ENCODE assay signal across 23 cellular contexts in the genomic region with DNA sequence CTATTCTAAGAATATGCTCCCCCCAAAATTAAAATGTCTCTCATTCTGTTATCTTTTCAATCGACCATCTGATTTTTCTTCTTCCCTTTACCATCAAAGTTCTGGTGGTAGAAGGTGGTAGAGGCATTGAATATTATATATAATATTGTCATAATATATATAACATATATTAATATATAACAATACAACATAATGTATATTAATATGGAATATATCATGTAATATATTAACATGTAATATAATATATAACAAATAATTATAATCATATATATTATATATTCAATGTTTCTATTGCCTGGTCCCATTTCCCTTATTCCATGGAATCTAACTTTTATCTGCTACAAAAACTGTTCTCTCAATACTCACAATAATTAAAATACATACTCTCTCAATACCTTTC. TPM values are rescaled to one million over a fixed set of nuclear protein-coding genes. Genes with fewer than 3 reads are reported as not detected.
DNase-seq lines count a peak whose midpoint lies in the region; ATAC-seq, FAIRE-seq and TF ChIP-seq lines count a peak whose summit lies in the region.
"Had no signal": no experiment of that assay in that cellular context is flagged by ENCODE, and none has a peak within 500 bp of the region (broad histone marks: within the 10 kb centered on the region; RNA-seq: fewer than 3 reads in every experiment).

No MANE protein-coding gene starts in this region.

- no peaks in the 10 kb centered on the region for H3K27me3 Mint-ChIP-seq in WTC11 (ENCODE audit: low read depth)

- peaks cover 6% of the 10 kb centered on the region for H3K4me1 Mint-ChIP-seq in WTC11

- peaks cover 8% of the 10 kb centered on the region for H3K9me3 Mint-ChIP-seq in WTC11

- POLR2A ChIA-PET in WTC11 (lab: Charles Lee): no interaction called here

- peaks cover 0 to 1% of the 10 kb centered on the region in 2 donors for H3K27me3 ChIP-seq in small intestine (ENCODE audit: control insufficient read depth in 2 of 2, insufficient read depth in 2 of 2, low read length in 2 of 2)
- no peaks in the 10 kb centered on the region for H3K27me3 ChIP-seq in Peyer's patch

- CTCF ChIA-PET in WTC11 (lab: Charles Lee): interaction anchor here (2.4 kb wide), 1 partner anchor 10 kb away, joined by 14 read pairs; no protein-coding TSS in a partner anchor

- no peak for DNase-seq in WTC11 (ENCODE audit: low spot score)
- no peak for DNase-seq in frontal cortex (ENCODE audit: low spot score in 2 of 2)
- DNase-seq in small intestine: no peak
- DNase-seq in NCI-H146 (lab: John Stamatoyannopoulos, UW): no peak
- no peak for DNase-seq in Peyer's patch
- no peak for DNase-seq in DMS114 treated with DMSO at 0.1 percent for 48 hours (lab: John Stamatoyannopoulos, UW; ENCODE audit: unreplicated experiment)
- DNase-seq: 8988T; C1 segment of cervical spinal cord; Calu3; CD4-positive, alpha-beta memory T cell; COR-L47; DMS153; DND-41; GDM1; GM23248; H9 had no signal

- no peaks in the 10 kb centered on the region for H3K4me1 ChIP-seq in small intestine (ENCODE audit: control insufficient read depth in 2 of 2, insufficient read depth in 1 of 2, low read depth in 1 of 2, low read length in 1 of 2)
- H3K4me1 ChIP-seq in Peyer's patch: no peaks in the 10 kb centered on the region

- 63 to 79% (median 70%) methylated on average over 1 of the region's 1 CpG for WGBS in small intestine, 3 donors

- no peaks in the 10 kb centered on the region for H3K36me3 ChIP-seq in small intestine (ENCODE audit: control insufficient read depth in 2 of 2, insufficient read depth in 2 of 2, low read length in 2 of 2)
- H3K36me3 ChIP-seq in Peyer's patch: no peaks in the 10 kb centered on the region

- no peaks in the 10 kb centered on the region for H3K9me3 ChIP-seq in small intestine (ENCODE audit: control insufficient read depth, low read depth)
- no peaks in the 10 kb centered on the region for H3K9me3 ChIP-seq in Peyer's patch

- H3K4me3 ChIP-seq in small intestine (ENCODE audit: low read depth in 1 of 2, low read length in 2 of 2) (no peak overlapping the region), Peyer's patch (no peak overlapping the region)
- H3K4me3 ChIP-seq: GM12878, GM23248 had no signal

- no peak for ATAC-seq in WTC11
- ATAC-seq: GM12878, HCT116 had no signal

- TF ChIP-seq POLR2A in Peyer's patch (IDR thresholded peaks at IDR 0.05): no peak

- no peak overlapping the region for H3K4me3 Mint-ChIP-seq in WTC11
- H3K4me3 Mint-ChIP-seq: CD4-positive, alpha-beta memory T cell; H9 had no signal

- no peaks in the 10 kb centered on the region for H3K36me3 Mint-ChIP-seq in WTC11
- H3K36me3 Mint-ChIP-seq: CD4-positive, alpha-beta memory T cell had no signal

- FAIRE-seq in G401.6 (lab: Jason Lieb, UNC) (peak; percentile 71), frontal cortex (lab: Jason Lieb, UNC) (peak; percentile 86), small intestine (lab: Jason Lieb, UNC) (peak; percentile 5)
- FAIRE-seq: GM12878, GM19239 had no signal

- H3K27ac ChIP-seq in small intestine (ENCODE audit: low read depth in 1 of 2, low read length in 1 of 2) (no peak overlapping the region), Peyer's patch (no peak overlapping the region)
- H3K27ac ChIP-seq: GM23248 had no signal

- no peak for TF ChIP-seq CTCF in WTC11 (IDR thresholded peaks at IDR 0.05)
- TF ChIP-seq CTCF in Peyer's patch (IDR thresholded peaks at IDR 0.05): no peak

- H3K27ac Mint-ChIP-seq in WTC11: no peak overlapping the region
- H3K27ac Mint-ChIP-seq: CD4-positive, alpha-beta memory T cell; H9 had no signal

TF ChIP-seq in WTC11, 78 proteins besides CTCF, POLR2A, EP300 and RAD21:
- TF ChIP-seq ETV6 (CRISPR knock-in tag; IDR thresholded peaks at IDR 0.05): no peak
- TF ChIP-seq HMGA2 (CRISPR knock-in tag; IDR thresholded peaks at IDR 0.05): peak; percentile 92
TF ChIP-seq in WTC11: peak in this region for 1.

RNA-seq across cellular contexts. Expression of a gene that starts 40.6 kb away (rescaled TPM):
- 0.17 to 0.39 TPM (median 0.18 TPM) in 3 replicates for total RNA-seq in WTC11 (2021)
- 7.3 TPM for total RNA-seq in frontal cortex
- under 1 TPM in 1 of 3 donors, not detected in 2; 0.01 TPM for polyA plus RNA-seq in small intestine
- not detected for total RNA-seq in Peyer's patch
- total RNA-seq: A673, Calu3, H4 had no signal
- polyA plus RNA-seq: BJ; CD4-positive, alpha-beta memory T cell; GM23248 had no signal
